Comparison of ENCODE assay signal across 29 cellular contexts in the genomic region with DNA sequence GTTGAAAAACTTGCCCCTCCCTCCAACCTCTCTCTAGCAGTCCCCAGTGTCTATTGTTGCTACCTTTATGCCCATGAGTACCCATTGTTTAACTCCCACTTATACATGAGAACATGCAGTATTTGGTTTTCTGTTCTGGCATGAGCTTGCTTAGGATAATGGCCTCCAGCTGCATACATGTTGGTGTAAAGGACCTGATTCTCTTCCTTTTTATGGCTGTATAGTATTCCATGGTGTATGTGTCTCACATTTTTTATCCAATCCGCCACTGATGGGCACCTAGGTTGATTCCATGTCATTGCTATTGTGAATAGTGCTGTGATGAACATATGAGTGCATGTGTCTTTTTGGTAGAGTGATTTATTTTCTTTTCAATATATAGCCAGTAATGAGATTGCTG.
"Had no signal": no experiment of that assay in that cellular context is flagged by ENCODE, and none has a peak within 500 bp of the region (broad histone marks: within the 10 kb centered on the region; RNA-seq: fewer than 3 reads in every experiment).

No MANE protein-coding gene starts in this region.

- H3K9me3 ChIP-seq: stomach, suprapubic skin, testis, thoracic aorta, thyroid gland, tibial artery, tibial nerve, transverse colon, upper lobe of left lung, upper lobe of right lung, uterus, vagina had no signal

- H3K4me1 Mint-ChIP-seq: stimulated activated effector memory CD8-positive, alpha-beta T cell treated with anti-CD3 and anti-CD28 coated beads, Interleukin-12 subunit alpha, Interleukin-12 subunit beta, amount 100 ng/mL, for 72 hours; stimulated activated memory B cell treated with anti-CD40 and anti-IgM and Interleukin-4, amounts not matched to agents 10 μg/mL and 1 μg/mL and 100 μg/mL, for 72 hours; stimulated activated naive B cell treated with anti-CD40 and anti-IgM and Interleukin-4, amounts not matched to agents 10 μg/mL and 1 μg/mL and 100 μg/mL, for 72 hours; stimulated activated naive CD8-positive, alpha-beta T cell treated with anti-CD3 and anti-CD28 coated beads, Interleukin-15, amount 100 ng/mL, for 72 hours had no signal

- H3K4me3 Mint-ChIP-seq: stimulated activated effector memory CD8-positive, alpha-beta T cell treated with anti-CD3 and anti-CD28 coated beads, Interleukin-12 subunit alpha, Interleukin-12 subunit beta, amount 100 ng/mL, for 72 hours; stimulated activated memory B cell treated with anti-CD40 and anti-IgM and Interleukin-4, amounts not matched to agents 10 μg/mL and 1 μg/mL and 100 μg/mL, for 72 hours; stimulated activated naive B cell treated with anti-CD40 and anti-IgM and Interleukin-4, amounts not matched to agents 10 μg/mL and 1 μg/mL and 100 μg/mL, for 72 hours; stimulated activated naive CD8-positive, alpha-beta T cell treated with anti-CD3 and anti-CD28 coated beads, Interleukin-15, amount 100 ng/mL, for 72 hours; stimulated activated naive CD8-positive, alpha-beta T cell treated with anti-CD3 and anti-CD28 coated beads, Interleukin-15, Interleukin-2, amounts not matched to agents 100 ng/mL and 50 ng/mL, for 24 hours; type B pancreatic cell had no signal

- H3K27ac Mint-ChIP-seq: stimulated activated effector memory CD8-positive, alpha-beta T cell treated with anti-CD3 and anti-CD28 coated beads, Interleukin-12 subunit alpha, Interleukin-12 subunit beta, amount 100 ng/mL, for 72 hours; stimulated activated memory B cell treated with anti-CD40 and anti-IgM and Interleukin-4, amounts not matched to agents 10 μg/mL and 1 μg/mL and 100 μg/mL, for 72 hours; stimulated activated naive B cell treated with anti-CD40 and anti-IgM and Interleukin-4, amounts not matched to agents 10 μg/mL and 1 μg/mL and 100 μg/mL, for 72 hours; stimulated activated naive CD8-positive, alpha-beta T cell treated with anti-CD3 and anti-CD28 coated beads, Interleukin-15, amount 100 ng/mL, for 72 hours; stimulated activated naive CD8-positive, alpha-beta T cell treated with anti-CD3 and anti-CD28 coated beads, Interleukin-15, Interleukin-2, amounts not matched to agents 100 ng/mL and 50 ng/mL, for 24 hours; type B pancreatic cell had no signal

- ATAC-seq: stimulated activated effector memory CD8-positive, alpha-beta T cell treated with anti-CD3 and anti-CD28 coated beads, Interleukin-12 subunit alpha, Interleukin-12 subunit beta, amount 100 ng/mL, for 72 hours; stimulated activated memory B cell treated with anti-CD40 and anti-IgM and Interleukin-4, amounts not matched to agents 10 μg/mL and 1 μg/mL and 100 μg/mL, for 72 hours; stimulated activated naive B cell treated with anti-CD40 and anti-IgM and Interleukin-4, amounts not matched to agents 10 μg/mL and 1 μg/mL and 100 μg/mL, for 72 hours; stimulated activated naive CD8-positive, alpha-beta T cell treated with anti-CD3 and anti-CD28 coated beads, Interleukin-15, amount 100 ng/mL, for 72 hours; stimulated activated naive CD8-positive, alpha-beta T cell treated with anti-CD3 and anti-CD28 coated beads, Interleukin-15, Interleukin-2, amounts not matched to agents 100 U/mL and 50 U/mL, for 24 hours; upper lobe of right lung had no signal

- H3K4me1 ChIP-seq: stomach, suprapubic skin, testis, thyroid gland, tibial artery, tibial nerve, transverse colon, upper lobe of left lung, upper lobe of right lung, uterus, vagina had no signal

- H3K9me3 Mint-ChIP-seq: stimulated activated effector memory CD8-positive, alpha-beta T cell treated with anti-CD3 and anti-CD28 coated beads, Interleukin-12 subunit alpha, Interleukin-12 subunit beta, amount 100 ng/mL, for 72 hours; stimulated activated memory B cell treated with anti-CD40 and anti-IgM and Interleukin-4, amounts not matched to agents 10 μg/mL and 1 μg/mL and 100 μg/mL, for 72 hours; stimulated activated naive B cell treated with anti-CD40 and anti-IgM and Interleukin-4, amounts not matched to agents 10 μg/mL and 1 μg/mL and 100 μg/mL, for 72 hours; stimulated activated naive CD8-positive, alpha-beta T cell treated with anti-CD3 and anti-CD28 coated beads, Interleukin-15, amount 100 ng/mL, for 72 hours; stimulated activated naive CD8-positive, alpha-beta T cell treated with anti-CD3 and anti-CD28 coated beads, Interleukin-15, Interleukin-2, amounts not matched to agents 100 ng/mL and 50 ng/mL, for 24 hours; type B pancreatic cell had no signal

- FAIRE-seq: urothelium cell line had no signal

- H3K36me3 Mint-ChIP-seq: stimulated activated effector memory CD8-positive, alpha-beta T cell treated with anti-CD3 and anti-CD28 coated beads, Interleukin-12 subunit alpha, Interleukin-12 subunit beta, amount 100 ng/mL, for 72 hours; stimulated activated memory B cell treated with anti-CD40 and anti-IgM and Interleukin-4, amounts not matched to agents 10 μg/mL and 1 μg/mL and 100 μg/mL, for 72 hours; stimulated activated naive B cell treated with anti-CD40 and anti-IgM and Interleukin-4, amounts not matched to agents 10 μg/mL and 1 μg/mL and 100 μg/mL, for 72 hours; type B pancreatic cell had no signal

- H3K4me3 ChIP-seq: stomach, suprapubic skin, testis, thoracic aorta, thyroid gland, tibial artery, tibial nerve, transverse colon, upper lobe of left lung, upper lobe of right lung, uterus, vagina had no signal

- H3K27ac ChIP-seq: stomach, suprapubic skin, testis, thoracic aorta, thyroid gland, tibial artery, tibial nerve, transverse colon, upper lobe of left lung, upper lobe of right lung, uterus, vagina had no signal

- H3K27me3 Mint-ChIP-seq: stimulated activated memory B cell treated with anti-CD40 and anti-IgM and Interleukin-4, amounts not matched to agents 10 μg/mL and 1 μg/mL and 100 μg/mL, for 72 hours; stimulated activated naive CD8-positive, alpha-beta T cell treated with anti-CD3 and anti-CD28 coated beads, Interleukin-15, amount 100 ng/mL, for 72 hours; type B pancreatic cell had no signal

- H3K27me3 ChIP-seq: stomach, suprapubic skin, testis, thyroid gland, tibial artery, tibial nerve, transverse colon, upper lobe of left lung, upper lobe of right lung, vagina had no signal

- H3K36me3 ChIP-seq: stomach, suprapubic skin, thoracic aorta, thyroid gland, tibial artery, tibial nerve, transverse colon, upper lobe of left lung, upper lobe of right lung, uterus, vagina had no signal

- DNase-seq: stimulated activated CD4-positive, alpha-beta T cell treated with anti-CD3 and anti-CD28 coated beads, Interleukin-2, amount 100 ng/mL, for 48 hours; stimulated activated CD4-positive, alpha-beta T cell treated with anti-CD3 and anti-CD28 coated beads, Interleukin-4, amount 100 ng/mL, for 1 hour; stimulated activated CD4-positive, alpha-beta T cell treated with anti-CD3 and anti-CD28 coated beads, Interleukin-4, amount 100 ng/mL, for 24 hours; stimulated activated CD4-positive, alpha-beta T cell treated with anti-CD3 and anti-CD28 coated beads, Interleukin-4, amount 100 ng/mL, for 4 hours; stimulated activated CD8-positive, alpha-beta memory T cell treated with anti-CD3 and anti-CD28 coated beads, Interleukin-4, amount 100 ng/mL, for 48 hours; stimulated activated naive B cell treated with anti-CD40 and anti-IgM and Interleukin-4, amounts not matched to agents 10 μg/mL and 1 μg/mL and 100 μg/mL, for 72 hours; stimulated activated naive CD4-positive, alpha-beta T cell; stimulated activated naive CD4-positive, alpha-beta T cell treated with Interleukin-2 at 50 U/mL for 16 hours; stimulated activated naive CD8-positive, alpha-beta T cell treated with anti-CD3 and anti-CD28 coated beads, Interleukin-15, amount 100 ng/mL, for 72 hours; stimulated activated naive CD8-positive, alpha-beta T cell treated with anti-CD3 and anti-CD28 coated beads, Interleukin-15, Interleukin-2, amounts not matched to agents 100 U/mL and 50 U/mL, for 24 hours; stomach; substantia nigra; testis; thyroid gland; tibial artery; transverse colon; trophoblast cell; upper lobe of left lung; upper lobe of right lung; uterus had no signal
